In genomic region chr16:81575307-81575706, GRCh38 we compare ENCODE assay signal across 19 cellular contexts.
DNase-seq lines count a peak whose midpoint lies in the region; ATAC-seq, FAIRE-seq and TF ChIP-seq lines count a peak whose summit lies in the region.
"Had no signal": no experiment of that assay in that cellular context is flagged by ENCODE, and none has a peak within 500 bp of the region (broad histone marks: within the 10 kb centered on the region; RNA-seq: fewer than 3 reads in every experiment).

No MANE protein-coding gene starts in this region.

- peaks cover 7% of the 10 kb centered on the region for H3K36me3 Mint-ChIP-seq in central memory CD8-positive, alpha-beta T cell (ENCODE audit: insufficient read depth)
- H3K36me3 Mint-ChIP-seq in neural crest cell (ENCODE audit: low read depth) = no peaks in the 10 kb centered on the region

- H3K36me3 ChIP-seq in HepG2 (replicated peaks in 1 of 2; ENCODE audit: control insufficient read depth in 1 of 2, insufficient read depth in 2 of 2, low read length in 2 of 2) = peaks cover 6 to 27% of the 10 kb centered on the region in 2 experiments; a peak in 4 of 5 replicates
- no peaks in the 10 kb centered on the region for H3K36me3 ChIP-seq in right lobe of liver
- H3K36me3 ChIP-seq in ascending aorta = no peaks in the 10 kb centered on the region
- H3K36me3 ChIP-seq: HAP-1 had no signal

- H3K27ac Mint-ChIP-seq in central memory CD8-positive, alpha-beta T cell (ENCODE audit: low read depth) = peak overlapping the region; percentile 20
- peak overlapping the region; percentile 8 for H3K27ac Mint-ChIP-seq in neural crest cell (ENCODE audit: unreplicated experiment)
- H3K27ac Mint-ChIP-seq: B cell; CD4-positive, alpha-beta T cell had no signal

- no peaks in the 10 kb centered on the region for H3K9me3 Mint-ChIP-seq in central memory CD8-positive, alpha-beta T cell
- no peaks in the 10 kb centered on the region for H3K9me3 Mint-ChIP-seq in neural crest cell
- H3K9me3 Mint-ChIP-seq: CD4-positive, alpha-beta T cell had no signal

- peak; percentile 72 for ATAC-seq in HepG2
- no peak for ATAC-seq in right lobe of liver
- no peak for ATAC-seq in central memory CD8-positive, alpha-beta T cell (replicated peaks; ENCODE audit: extremely low read depth, poor library complexity, severe bottlenecking)
- ATAC-seq: GM12878, K562 had no signal

- FAIRE-seq in HepG2 (lab: Jason Lieb, UNC) = no peak
- FAIRE-seq: GM12878, K562 had no signal

- TF ChIP-seq POLR2A in HepG2 (IDR thresholded peaks at IDR 0.05; ENCODE audit: insufficient read depth in 1 of 2, low read depth in 2 of 2, low read length in 2 of 2) = no peak
- no peak for TF ChIP-seq POLR2A in right lobe of liver (IDR thresholded peaks at IDR 0.05)

- H4K20me1 ChIP-seq in HepG2 (ENCODE audit: insufficient read depth, low read length) = peaks cover 83% of the 10 kb centered on the region

- BruUV-seq in HepG2 (replicated peaks; lab: Mats Ljungman, UMichigan) = no TSS peak

- intact Hi-C loops in HepG2 (cut with micrococcal nuclease; ENCODE audit: unreplicated experiment) = no loop called here
- intact Hi-C loops in right lobe of liver (cut with DNase I) = no loop called here
- intact Hi-C loops in ascending aorta (cut with DNase I) = no loop called here

- H3K4me3 ChIP-seq in HepG2 (replicated peaks in 1 of 3; ENCODE audit: insufficient read depth in 1 of 3, low read depth in 2 of 3, low read length in 3 of 3) (no peak overlapping the region), right lobe of liver (no peak overlapping the region), ascending aorta (no peak overlapping the region)
- H3K4me3 ChIP-seq: BLaER1 treated with 17β-estradiol and CSF1 and Interleukin-3, amounts not matched to agents 10 nM and 100 nM; GM12878; HAP-1; K562 had no signal

- H3K27me3 Mint-ChIP-seq in central memory CD8-positive, alpha-beta T cell = no peaks in the 10 kb centered on the region
- H3K27me3 Mint-ChIP-seq in neural crest cell (ENCODE audit: low read depth) = no peaks in the 10 kb centered on the region
- H3K27me3 Mint-ChIP-seq: B cell; CD4-positive, alpha-beta T cell had no signal

- H3K4me2 ChIP-seq in HepG2 (ENCODE audit: low read depth, low read length) = no peak overlapping the region
- H3K4me2 ChIP-seq: BLaER1 treated with 17β-estradiol and CSF1 and Interleukin-3, amounts not matched to agents 10 nM and 100 nM had no signal

- no peak overlapping the region for H2AFZ ChIP-seq in HepG2 (ENCODE audit: low read length)

- no peak overlapping the region for H3K9ac ChIP-seq in HepG2 (ENCODE audit: insufficient read depth, low read depth, low read length)
- H3K9ac ChIP-seq: BLaER1 treated with 17β-estradiol and CSF1 and Interleukin-3, amounts not matched to agents 10 nM and 100 nM had no signal

- peaks cover 56% of the 10 kb centered on the region for H3K4me1 ChIP-seq in HepG2 (ENCODE audit: insufficient read depth, low read length)
- H3K4me1 ChIP-seq in right lobe of liver = peaks cover 0 to 6% (median under 1%) of the 10 kb centered on the region in 4 donors
- H3K4me1 ChIP-seq in ascending aorta = peaks cover 0 to 4% of the 10 kb centered on the region in 2 donors
- H3K4me1 ChIP-seq: HAP-1 had no signal

- TF ChIP-seq EP300 in HepG2 (IDR thresholded peaks at IDR 0.05; ENCODE audit: low read depth in 2 of 2, low read length in 2 of 2) (no peak), HepG2 (CRISPR knock-in tag; IDR thresholded peaks at IDR 0.05; ENCODE audit: borderline replicate concordance) (0 out of 2 replicates have a peak, but pooled peaks have one; percentile 12)

- H3K4me1 Mint-ChIP-seq in central memory CD8-positive, alpha-beta T cell = no peaks in the 10 kb centered on the region
- H3K4me1 Mint-ChIP-seq in neural crest cell = no peaks in the 10 kb centered on the region

- TF ChIP-seq CTCF in HepG2 (CRISPR knock-in tag; IDR thresholded peaks at IDR 0.05) = no peak
- no peak for TF ChIP-seq CTCF in right lobe of liver (IDR thresholded peaks at IDR 0.05)
- TF ChIP-seq CTCF in neural crest cell (conservative IDR thresholded peaks at IDR 0.05) = no peak
- TF ChIP-seq CTCF in ascending aorta (IDR thresholded peaks at IDR 0.05) = no peak

- H3K79me2 ChIP-seq in HepG2 (ENCODE audit: insufficient read depth, low read length) = peaks cover 81% of the 10 kb centered on the region

- no peaks in the 10 kb centered on the region for H3K9me3 ChIP-seq in HepG2 (ENCODE audit: low read length)
- H3K9me3 ChIP-seq in right lobe of liver = no peaks in the 10 kb centered on the region
- H3K9me3 ChIP-seq in ascending aorta = no peaks in the 10 kb centered on the region
- H3K9me3 ChIP-seq: HAP-1 had no signal

- TF ChIP-seq RAD21 in HepG2 (CRISPR knock-in tag; IDR thresholded peaks at IDR 0.05) = no peak

- in situ Hi-C loops in HepG2 (cut with HindIII; ENCODE audit: extremely low pct_ligation_motif_present, low pct_unique_long_range_greater_than_20kb) = no loop called here
- in situ Hi-C loops in ACHN (cut with HindIII; ENCODE audit: low pct_ligation_motif_present, low pct_unique_long_range_greater_than_20kb, low sequenced_read_pairs) = no loop called here

- 32% methylated on average over 6 of the region's 6 CpGs for WGBS in HepG2 (ENCODE audit: low lambda C conversion rate)
- 94% methylated on average over 5 of the region's 6 CpGs for WGBS in right lobe of liver (ENCODE audit: insufficient coverage, low coverage, low lambda C conversion rate, missing lambda C conversion rate)

- H3K27me3 ChIP-seq in HepG2 (ENCODE audit: control insufficient read depth in 1 of 2, insufficient read depth in 2 of 2, low read length in 2 of 2) (no peaks in the 10 kb centered on the region), right lobe of liver (no peaks in the 10 kb centered on the region), ascending aorta (no peaks in the 10 kb centered on the region)
- H3K27me3 ChIP-seq: BLaER1 treated with 17β-estradiol and CSF1 and Interleukin-3, amounts not matched to agents 10 nM and 100 nM had no signal

- no peak overlapping the region for H3K4me3 Mint-ChIP-seq in central memory CD8-positive, alpha-beta T cell
- no peak overlapping the region for H3K4me3 Mint-ChIP-seq in neural crest cell
- H3K4me3 Mint-ChIP-seq: B cell; CD4-positive, alpha-beta T cell had no signal

- POLR2A ChIA-PET in HepG2 (lab: Yijun Ruan, JAX) = no interaction called here

- CTCF ChIA-PET in HepG2 (lab: Yijun Ruan, JAX; ENCODE audit: low intra/inter-chr PET ratio, low total read pairs) = no interaction called here

- no peak overlapping the region for H3K27ac ChIP-seq in HepG2 (ENCODE audit: extremely low read length, insufficient read depth, low read length)
- H3K27ac ChIP-seq in right lobe of liver = no peak overlapping the region
- H3K27ac ChIP-seq in ascending aorta = no peak overlapping the region
- H3K27ac ChIP-seq: 22Rv1; BLaER1 treated with 17β-estradiol and CSF1 and Interleukin-3, amounts not matched to agents 10 nM and 100 nM; HL-60 had no signal

- DNase-seq in HepG2 (ENCODE audit: low spot score) = peak; percentile 73
- no peak for DNase-seq in right lobe of liver
- no peak for DNase-seq in central memory CD8-positive, alpha-beta T cell (ENCODE audit: low spot score in 2 of 2)
- DNase-seq in neural crest cell (ENCODE audit: low read depth, low spot score) = no peak
- no peak for DNase-seq in ACHN
- DNase-seq in ascending aorta (ENCODE audit: low spot score in 2 of 2) = no peak
- no peak for DNase-seq in dedifferentiated amniotic fluid mesenchymal stem cell (ENCODE audit: extremely low spot score)
- DNase-seq: Calu3; CD4-positive, alpha-beta T cell; DND-41; EL; IMR-90 had no signal

TF ChIP-seq in HepG2, 621 proteins besides CTCF, POLR2A, EP300 and RAD21 (continues in another document):
- TF ChIP-seq HOMEZ (CRISPR knock-in tag; IDR thresholded peaks at IDR 0.05; ENCODE audit: low read depth) (0 out of 2 replicates have a peak, but pooled peaks have one; percentile 19), FOXO1 (CRISPR knock-in tag; IDR thresholded peaks at IDR 0.05) (no peak), ZSCAN25 (CRISPR knock-in tag; IDR thresholded peaks at IDR 0.05) (peak; percentile 91), FOXP4 (CRISPR knock-in tag; IDR thresholded peaks at IDR 0.05) (0 out of 2 replicates have a peak, but pooled peaks have one; percentile 36), XRCC5 (optimal IDR thresholded peaks at IDR 0.05; ENCODE audit: low read length) (peak; percentile 58), RBM22 (optimal IDR thresholded peaks at IDR 0.05; ENCODE audit: low read length) (peak; percentile 85), MXD4 (CRISPR knock-in tag; IDR thresholded peaks at IDR 0.05) (0 out of 2 replicates have a peak, but pooled peaks have one; percentile 24), CEBPG (CRISPR knock-in tag; IDR thresholded peaks at IDR 0.05) (0 out of 2 replicates have a peak, but pooled peaks have one; percentile 9), ZFY (CRISPR knock-in tag; IDR thresholded peaks at IDR 0.05) (peak; percentile 17; the same call in 1 of the 2 replicates)
